In genomic region chr9:4333787-4334186, GRCh38 we compare ENCODE assay signal across 14 cellular contexts. TPM values are rescaled to one million over a fixed set of nuclear protein-coding genes. Genes with fewer than 3 reads are reported as not detected.
DNase-seq lines count a peak whose midpoint lies in the region; ATAC-seq lines count a peak whose summit lies in the region.
"Had no signal": no experiment of that assay in that cellular context is flagged by ENCODE, and none has a peak within 500 bp of the region (broad histone marks: within the 10 kb centered on the region; RNA-seq: fewer than 3 reads in every experiment).

No MANE protein-coding gene starts in this region.

- peaks cover 2% of the 10 kb centered on the region for H3K4me1 ChIP-seq in mesendoderm (ENCODE audit: control insufficient read depth, low read depth, low read length)
- H3K4me1 ChIP-seq: BE2C, vagina had no signal

- H3K4me3 ChIP-seq in mesendoderm (ENCODE audit: low read length) = no peak overlapping the region
- H3K4me3 ChIP-seq: cardiac muscle cell, vagina had no signal

- no peak overlapping the region for H2BK120ac ChIP-seq in mesendoderm (ENCODE audit: low read depth, low read length)

- no peak overlapping the region for H3K27ac ChIP-seq in mesendoderm (ENCODE audit: low read depth, low read length)
- H3K27ac ChIP-seq: cardiac muscle cell, KMS-11, vagina had no signal

- WGBS in mesendoderm (ENCODE audit: extremely low coverage, insufficient coverage, low lambda C conversion rate) = no CpG with 5 or more reads among the region's 2 CpGs

- H2BK15ac ChIP-seq in mesendoderm (replicated peaks; ENCODE audit: low read depth) = no peak overlapping the region

- CTCF ChIA-PET in activated CD4-positive, alpha-beta T cell treated with anti-CD3 and anti-CD28 coated beads for 36 hours (lab: Charles Lee) = interaction anchor here (0.6 to 2.1 kb wide), 6 partner anchors 10 to 41 kb away, joined by 3 to 12 read pairs (median 3); no protein-coding TSS in a partner anchor

- ATAC-seq in activated CD4-positive, alpha-beta T cell treated with anti-CD3 and anti-CD28 coated beads for 36 hours = no peak
- ATAC-seq: activated naive CD8-positive, alpha-beta T cell treated with anti-CD3 and anti-CD28 coated beads, Interleukin-2, amount 50 U/mL, for 24 hours had no signal

- H2BK5ac ChIP-seq in mesendoderm (ENCODE audit: low read length) = no peak overlapping the region

- H3K23ac ChIP-seq in mesendoderm (ENCODE audit: low read length) = no peak overlapping the region

- no peak overlapping the region for H3K4me3 Mint-ChIP-seq in activated CD4-positive, alpha-beta T cell treated with anti-CD3 and anti-CD28 coated beads for 36 hours
- H3K4me3 Mint-ChIP-seq: activated naive CD8-positive, alpha-beta T cell treated with anti-CD3 and anti-CD28 coated beads, Interleukin-2, amount 50 U/mL, for 24 hours had no signal

- H3K36me3 Mint-ChIP-seq in activated CD4-positive, alpha-beta T cell treated with anti-CD3 and anti-CD28 coated beads for 36 hours (ENCODE audit: low read depth) = no peaks in the 10 kb centered on the region

- H3K18ac ChIP-seq in mesendoderm (ENCODE audit: low read length) = no peak overlapping the region

- intact Hi-C loops in activated CD4-positive, alpha-beta T cell treated with anti-CD3 and anti-CD28 coated beads for 36 hours (cut with DNase I, micrococcal nuclease) = no loop called here

- no peak overlapping the region for H3K4ac ChIP-seq in mesendoderm (ENCODE audit: low read depth, low read length)

- H4K5ac ChIP-seq in mesendoderm (ENCODE audit: low read length) = no peak overlapping the region

- DNase-seq in NCI-H2029 (lab: John Stamatoyannopoulos, UW) (peak; percentile 28), NCI-H2196 (lab: John Stamatoyannopoulos, UW; ENCODE audit: unreplicated experiment) (peak; percentile 45), dermis blood vessel endothelial cell (peak; percentile 62), mesendoderm (peak; percentile 74), SHP77 treated with DMSO at 0.1 percent for 48 hours (lab: John Stamatoyannopoulos, UW) (no peak)
- no peak for DNase-seq in stimulated activated CD4-positive, alpha-beta T cell treated with anti-CD3 and anti-CD28 coated beads, Interleukin-4, amount 100 ng/mL, for 1 hour
- no peak for DNase-seq in activated CD4-positive, alpha-beta T cell treated with anti-CD3 and anti-CD28 coated beads for 36 hours
- DNase-seq: activated CD4-positive, alpha-beta T cell treated with anti-CD3 and anti-CD28 coated beads for 4 hours; activated naive CD8-positive, alpha-beta T cell treated with anti-CD3 and anti-CD28 coated beads, Interleukin-2, amount 50 U/mL, for 24 hours; BE2C; effector CD4-positive, alpha-beta T cell had no signal

- no peak overlapping the region for H4K8ac ChIP-seq in mesendoderm (ENCODE audit: low read depth, low read length)

- H2AK5ac ChIP-seq in mesendoderm (ENCODE audit: low read length) = no peak overlapping the region

- H3K56ac ChIP-seq in mesendoderm (ENCODE audit: low read length) = no peak overlapping the region

- POLR2A ChIA-PET in activated CD4-positive, alpha-beta T cell treated with anti-CD3 and anti-CD28 coated beads for 36 hours (lab: Charles Lee) = interaction anchor here (0.6 kb wide), 1 partner anchor 32 kb away, joined by 3 read pairs; no protein-coding TSS in a partner anchor

- H3K27me3 ChIP-seq in mesendoderm (ENCODE audit: insufficient read depth, low read length, poor library complexity) = no peaks in the 10 kb centered on the region
- H3K27me3 ChIP-seq: BE2C, cardiac muscle cell, vagina had no signal

- no peak overlapping the region for H3K4me2 ChIP-seq in mesendoderm (ENCODE audit: low read length)
- H3K4me2 ChIP-seq: KMS-11 had no signal

- no peaks in the 10 kb centered on the region for H3K79me2 ChIP-seq in mesendoderm (ENCODE audit: control insufficient read depth, insufficient read depth, low read length)

- H3K9ac ChIP-seq in mesendoderm (ENCODE audit: low read length) = no peak overlapping the region
- H3K9ac ChIP-seq: KMS-11 had no signal

- no peaks in the 10 kb centered on the region for H3K27me3 Mint-ChIP-seq in activated CD4-positive, alpha-beta T cell treated with anti-CD3 and anti-CD28 coated beads for 36 hours
- H3K27me3 Mint-ChIP-seq: activated naive CD8-positive, alpha-beta T cell treated with anti-CD3 and anti-CD28 coated beads, Interleukin-2, amount 50 U/mL, for 24 hours had no signal

- no peak overlapping the region for H3K27ac Mint-ChIP-seq in activated CD4-positive, alpha-beta T cell treated with anti-CD3 and anti-CD28 coated beads for 36 hours
- H3K27ac Mint-ChIP-seq: activated naive CD8-positive, alpha-beta T cell treated with anti-CD3 and anti-CD28 coated beads, Interleukin-2, amount 50 U/mL, for 24 hours had no signal

- no peaks in the 10 kb centered on the region for H3K36me3 ChIP-seq in mesendoderm (ENCODE audit: control insufficient read depth, insufficient read depth, low read length)
- H3K36me3 ChIP-seq: BE2C, cardiac muscle cell, vagina had no signal

- H3K9me3 Mint-ChIP-seq in activated CD4-positive, alpha-beta T cell treated with anti-CD3 and anti-CD28 coated beads for 36 hours (ENCODE audit: low read depth) = no peaks in the 10 kb centered on the region
- H3K9me3 Mint-ChIP-seq: activated naive CD8-positive, alpha-beta T cell treated with anti-CD3 and anti-CD28 coated beads, Interleukin-2, amount 50 U/mL, for 24 hours had no signal

- no peaks in the 10 kb centered on the region for H3K79me1 ChIP-seq in mesendoderm (ENCODE audit: low read length)

- no peaks in the 10 kb centered on the region for H3K4me1 Mint-ChIP-seq in activated CD4-positive, alpha-beta T cell treated with anti-CD3 and anti-CD28 coated beads for 36 hours
- H3K4me1 Mint-ChIP-seq: activated naive CD8-positive, alpha-beta T cell treated with anti-CD3 and anti-CD28 coated beads, Interleukin-2, amount 50 U/mL, for 24 hours had no signal

RNA-seq across cellular contexts. Expression of gene GLIS3, which starts 33.9 kb away (rescaled TPM):
- total RNA-seq in dermis blood vessel endothelial cell = 12.3 and 26.0 TPM in 2 replicates
- polyA plus RNA-seq in mesendoderm (2013, experiment 1 of 2) = 0.70 TPM
- 0.80 TPM for polyA plus RNA-seq in mesendoderm (2013, experiment 2 of 2)
- under 1 TPM; 0.93 to 0.96 TPM for total RNA-seq in activated CD4-positive, alpha-beta T cell treated with anti-CD3 and anti-CD28 coated beads for 36 hours

Comparison
In these comparisons a context has a peak if more than half of its experiments do, and no peak if none do; other contexts are left out.
1. DNase-seq: peak in NCI-H2029 (single experiment), NCI-H2196 (single experiment), dermis blood vessel endothelial cell (single experiment) and mesendoderm (single experiment); none in SHP77 treated with DMSO at 0.1 percent for 48 hours (single experiment), stimulated activated CD4-positive, alpha-beta T cell treated with anti-CD3 and anti-CD28 coated beads, Interleukin-4, amount 100 ng/mL, for 1 hour (single experiment) and activated CD4-positive, alpha-beta T cell treated with anti-CD3 and anti-CD28 coated beads for 36 hours (single experiment).